8 cellular contexts compared by ENCODE assay signal in genomic region chr22:23849009-23850006, GRCh38. TPM values are rescaled to one million over a fixed set of nuclear protein-coding genes. Genes with fewer than 3 reads are reported as not detected.
DNase-seq lines count a peak whose midpoint lies in the region; ATAC-seq and TF ChIP-seq lines count a peak whose summit lies in the region.

No MANE protein-coding gene starts in this region.

- H3K4me3 Mint-ChIP-seq in activated naive CD8-positive, alpha-beta T cell treated with anti-CD3 and anti-CD28 coated beads, Interleukin-2, amount 50 U/mL, for 24 hours = no peak overlapping the region

- H3K9ac ChIP-seq in SU-DHL-6 (ENCODE audit: low read length) = no peak overlapping the region

- ATAC-seq in activated naive CD8-positive, alpha-beta T cell treated with anti-CD3 and anti-CD28 coated beads, Interleukin-2, amount 50 U/mL, for 24 hours = peak; percentile 76
- ATAC-seq in left cardiac atrium (peak; percentile 64 to 70), sciatic nerve (peak; percentile 76), GM21529 (IDR thresholded peaks at IDR 0.05; ENCODE audit: unreplicated experiment) (no peak)

- TF ChIP-seq CTCF in SU-DHL-6 (IDR thresholded peaks at IDR 0.05; ENCODE audit: insufficient read depth, low read length, poor library complexity, severe bottlenecking) = peak; percentile 90

- H3K27ac Mint-ChIP-seq in activated naive CD8-positive, alpha-beta T cell treated with anti-CD3 and anti-CD28 coated beads, Interleukin-2, amount 50 U/mL, for 24 hours = no peak overlapping the region

- 0 out of 2 replicates have a peak, but pooled peaks cover under 1% of the 10 kb centered on the region for H3F3A ChIP-seq in SU-DHL-6 (ENCODE audit: insufficient read depth)

- no peaks in the 10 kb centered on the region for H3K79me2 ChIP-seq in SU-DHL-6 (ENCODE audit: insufficient read depth, low read length)

- H3K9me3 Mint-ChIP-seq in activated naive CD8-positive, alpha-beta T cell treated with anti-CD3 and anti-CD28 coated beads, Interleukin-2, amount 50 U/mL, for 24 hours = no peaks in the 10 kb centered on the region

- no peaks in the 10 kb centered on the region for H4K20me1 ChIP-seq in SU-DHL-6 (ENCODE audit: low read depth, low read length)

- no peak overlapping the region for H3K27ac ChIP-seq in SU-DHL-6 (ENCODE audit: low read depth, low read length)

- no peaks in the 10 kb centered on the region for H3K27me3 Mint-ChIP-seq in activated naive CD8-positive, alpha-beta T cell treated with anti-CD3 and anti-CD28 coated beads, Interleukin-2, amount 50 U/mL, for 24 hours

- H3K4me1 Mint-ChIP-seq in activated naive CD8-positive, alpha-beta T cell treated with anti-CD3 and anti-CD28 coated beads, Interleukin-2, amount 50 U/mL, for 24 hours = peaks cover 17% of the 10 kb centered on the region

- H2AFZ ChIP-seq in SU-DHL-6 (ENCODE audit: low read depth, low read length, severe bottlenecking) = no peak overlapping the region

- peak; percentile 58 for DNase-seq in NCI-H2029 (lab: John Stamatoyannopoulos, UW)
- no peak for DNase-seq in NCI-H2029 treated with DMSO at 0.1 percent for 48 hours (lab: John Stamatoyannopoulos, UW)
- peak; percentile 69 for DNase-seq in NCI-H1092 (lab: John Stamatoyannopoulos, UW)
- peak; percentile 93 for DNase-seq in activated naive CD8-positive, alpha-beta T cell treated with anti-CD3 and anti-CD28 coated beads, Interleukin-2, amount 50 U/mL, for 24 hours
- DNase-seq in left cardiac atrium = peak; percentile 85
- peak; percentile 92 for DNase-seq in sciatic nerve (ENCODE audit: low spot score)

- no peaks in the 10 kb centered on the region for H3K36me3 ChIP-seq in SU-DHL-6 (ENCODE audit: low read length)

- H3K4me2 ChIP-seq in SU-DHL-6 (ENCODE audit: low read depth, low read length, poor library complexity, severe bottlenecking) = peak overlapping the region; percentile 53

- H3K4me3 ChIP-seq in SU-DHL-6 (ENCODE audit: insufficient read depth, low read length, poor library complexity, severe bottlenecking) = no peak overlapping the region

- H3K36me3 Mint-ChIP-seq in activated naive CD8-positive, alpha-beta T cell treated with anti-CD3 and anti-CD28 coated beads, Interleukin-2, amount 50 U/mL, for 24 hours (ENCODE audit: low read depth) = no peaks in the 10 kb centered on the region

- no peaks in the 10 kb centered on the region for H3K9me2 ChIP-seq in SU-DHL-6 (replicated peaks; ENCODE audit: insufficient read depth, low read length)

- no peaks in the 10 kb centered on the region for H3K27me3 ChIP-seq in SU-DHL-6 (ENCODE audit: low read length)

- intact Hi-C loops in left cardiac atrium (cut with DNase I) = loop anchor here (5.0 to 10.0 kb wide), 3 partner anchors 82 to 307 kb away; partner anchors contain the start of gene CHCHD10 (in 2 of the 2)
- intact Hi-C loops in sciatic nerve (cut with DNase I) = loop anchor here (5.0 kb wide), 1 partner anchor 82 kb away; the partner anchor contains the start of gene CHCHD10

- H3K9me3 ChIP-seq in SU-DHL-6 (ENCODE audit: insufficient read depth, low read length) = no peaks in the 10 kb centered on the region

RNA-seq across cellular contexts. Expression of gene SLC2A11, which starts 8.4 kb away (rescaled TPM):
- total RNA-seq in left cardiac atrium = 10 to 100 TPM; 15.0 TPM
- total RNA-seq in sciatic nerve = 13.6 TPM

RNA-seq across cellular contexts. Expression of gene DERL3, which starts 10.5 kb away (rescaled TPM):
- total RNA-seq in left cardiac atrium (1 to 10 TPM; 5.8 to 6.5 TPM), sciatic nerve (2.7 TPM)

RNA-seq across cellular contexts. Expression of gene MIF, which starts 44.9 kb away (rescaled TPM):
- 100 to 1,000 TPM; 292 to 347 TPM for total RNA-seq in left cardiac atrium
- total RNA-seq in sciatic nerve = 229 TPM
